2 cellular contexts compared by ENCODE assay signal in the genomic region with DNA sequence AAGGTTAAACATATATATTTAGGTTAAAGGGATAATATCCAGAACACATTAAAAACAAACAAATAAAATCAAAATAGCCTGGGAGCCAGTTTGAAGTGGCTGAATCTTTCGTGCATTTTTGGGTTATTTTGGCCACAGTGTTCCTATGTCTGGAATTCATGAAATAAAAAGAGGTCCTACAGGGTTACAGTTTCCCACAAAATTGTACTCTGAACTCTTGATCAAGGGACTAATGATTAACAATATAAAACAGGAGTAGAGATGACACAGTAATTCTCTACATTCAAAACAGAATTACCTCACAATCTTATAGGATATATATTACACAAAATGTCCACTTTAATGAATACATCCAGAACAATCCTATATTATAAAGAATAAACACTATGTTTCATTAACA.
TF ChIP-seq lines count a peak whose summit lies in the region.

No MANE protein-coding gene starts in this region.

TF ChIP-seq in GM12878, 131 proteins besides CTCF, POLR2A, EP300 and RAD21:
- TF ChIP-seq MEF2B (IDR thresholded peaks at IDR 0.05; ENCODE audit: partially characterized antibody, poor library complexity, severe bottlenecking) (no peak), NFYA (IDR thresholded peaks at IDR 0.05; ENCODE audit: borderline replicate concordance, low read depth, low read length) (no peak), SIN3A (IDR thresholded peaks at IDR 0.05; ENCODE audit: low read depth, low read length) (no peak), TCF3 (IDR thresholded peaks at IDR 0.05; ENCODE audit: borderline replicate concordance, insufficient read depth, low read depth, low read length) (no peak), GABPA (IDR thresholded peaks at IDR 0.05; ENCODE audit: low read depth) (no peak), CBFB (IDR thresholded peaks at IDR 0.05; ENCODE audit: low read depth) (no peak), ZNF274 (IDR thresholded peaks at IDR 0.05; ENCODE audit: insufficient read depth, insufficient read length) (no peak), KDM1A (IDR thresholded peaks at IDR 0.05; ENCODE audit: borderline replicate concordance) (no peak), FOS (IDR thresholded peaks at IDR 0.05; ENCODE audit: borderline replicate concordance, extremely low read depth, insufficient read length) (no peak), YY1 (IDR thresholded peaks at IDR 0.05; ENCODE audit: low read depth, low read length) (no peak), MYC (IDR thresholded peaks at IDR 0.05; ENCODE audit: insufficient read depth, insufficient read length, insufficient replicate concordance, low read length, severe bottlenecking) (no peak), NR2C2 (IDR thresholded peaks at IDR 0.05; ENCODE audit: borderline replicate concordance, control insufficient read depth, insufficient read length, low read depth) (no peak), MEF2A (IDR thresholded peaks at IDR 0.05; ENCODE audit: insufficient read depth, low read depth, low read length) (no peak), ZNF24 (IDR thresholded peaks at IDR 0.05) (no peak), BCL11A (IDR thresholded peaks at IDR 0.05; ENCODE audit: low read depth, low read length) (no peak)
- TF ChIP-seq, protein P1, sequence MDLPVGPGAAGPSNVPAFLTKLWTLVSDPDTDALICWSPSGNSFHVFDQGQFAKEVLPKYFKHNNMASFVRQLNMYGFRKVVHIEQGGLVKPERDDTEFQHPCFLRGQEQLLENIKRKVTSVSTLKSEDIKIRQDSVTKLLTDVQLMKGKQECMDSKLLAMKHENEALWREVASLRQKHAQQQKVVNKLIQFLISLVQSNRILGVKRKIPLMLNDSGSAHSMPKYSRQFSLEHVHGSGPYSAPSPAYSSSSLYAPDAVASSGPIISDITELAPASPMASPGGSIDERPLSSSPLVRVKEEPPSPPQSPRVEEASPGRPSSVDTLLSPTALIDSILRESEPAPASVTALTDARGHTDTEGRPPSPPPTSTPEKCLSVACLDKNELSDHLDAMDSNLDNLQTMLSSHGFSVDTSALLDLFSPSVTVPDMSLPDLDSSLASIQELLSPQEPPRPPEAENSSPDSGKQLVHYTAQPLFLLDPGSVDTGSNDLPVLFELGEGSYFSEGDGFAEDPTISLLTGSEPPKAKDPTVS (IDR thresholded peaks at IDR 0.05; ENCODE audit: low read depth, low read length): no peak
- TF ChIP-seq, protein P2, sequence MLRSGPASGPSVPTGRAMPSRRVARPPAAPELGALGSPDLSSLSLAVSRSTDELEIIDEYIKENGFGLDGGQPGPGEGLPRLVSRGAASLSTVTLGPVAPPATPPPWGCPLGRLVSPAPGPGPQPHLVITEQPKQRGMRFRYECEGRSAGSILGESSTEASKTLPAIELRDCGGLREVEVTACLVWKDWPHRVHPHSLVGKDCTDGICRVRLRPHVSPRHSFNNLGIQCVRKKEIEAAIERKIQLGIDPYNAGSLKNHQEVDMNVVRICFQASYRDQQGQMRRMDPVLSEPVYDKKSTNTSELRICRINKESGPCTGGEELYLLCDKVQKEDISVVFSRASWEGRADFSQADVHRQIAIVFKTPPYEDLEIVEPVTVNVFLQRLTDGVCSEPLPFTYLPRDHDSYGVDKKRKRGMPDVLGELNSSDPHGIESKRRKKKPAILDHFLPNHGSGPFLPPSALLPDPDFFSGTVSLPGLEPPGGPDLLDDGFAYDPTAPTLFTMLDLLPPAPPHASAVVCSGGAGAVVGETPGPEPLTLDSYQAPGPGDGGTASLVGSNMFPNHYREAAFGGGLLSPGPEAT (IDR thresholded peaks at IDR 0.05; ENCODE audit: low read depth): no peak
- TF ChIP-seq, protein P3, sequence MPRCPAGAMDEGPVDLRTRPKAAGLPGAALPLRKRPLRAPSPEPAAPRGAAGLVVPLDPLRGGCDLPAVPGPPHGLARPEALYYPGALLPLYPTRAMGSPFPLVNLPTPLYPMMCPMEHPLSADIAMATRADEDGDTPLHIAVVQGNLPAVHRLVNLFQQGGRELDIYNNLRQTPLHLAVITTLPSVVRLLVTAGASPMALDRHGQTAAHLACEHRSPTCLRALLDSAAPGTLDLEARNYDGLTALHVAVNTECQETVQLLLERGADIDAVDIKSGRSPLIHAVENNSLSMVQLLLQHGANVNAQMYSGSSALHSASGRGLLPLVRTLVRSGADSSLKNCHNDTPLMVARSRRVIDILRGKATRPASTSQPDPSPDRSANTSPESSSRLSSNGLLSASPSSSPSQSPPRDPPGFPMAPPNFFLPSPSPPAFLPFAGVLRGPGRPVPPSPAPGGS (IDR thresholded peaks at IDR 0.05; ENCODE audit: borderline replicate concordance, insufficient read depth, low read depth, low read length, poor library complexity, severe bottlenecking): no peak
- TF ChIP-seq, protein P4, sequence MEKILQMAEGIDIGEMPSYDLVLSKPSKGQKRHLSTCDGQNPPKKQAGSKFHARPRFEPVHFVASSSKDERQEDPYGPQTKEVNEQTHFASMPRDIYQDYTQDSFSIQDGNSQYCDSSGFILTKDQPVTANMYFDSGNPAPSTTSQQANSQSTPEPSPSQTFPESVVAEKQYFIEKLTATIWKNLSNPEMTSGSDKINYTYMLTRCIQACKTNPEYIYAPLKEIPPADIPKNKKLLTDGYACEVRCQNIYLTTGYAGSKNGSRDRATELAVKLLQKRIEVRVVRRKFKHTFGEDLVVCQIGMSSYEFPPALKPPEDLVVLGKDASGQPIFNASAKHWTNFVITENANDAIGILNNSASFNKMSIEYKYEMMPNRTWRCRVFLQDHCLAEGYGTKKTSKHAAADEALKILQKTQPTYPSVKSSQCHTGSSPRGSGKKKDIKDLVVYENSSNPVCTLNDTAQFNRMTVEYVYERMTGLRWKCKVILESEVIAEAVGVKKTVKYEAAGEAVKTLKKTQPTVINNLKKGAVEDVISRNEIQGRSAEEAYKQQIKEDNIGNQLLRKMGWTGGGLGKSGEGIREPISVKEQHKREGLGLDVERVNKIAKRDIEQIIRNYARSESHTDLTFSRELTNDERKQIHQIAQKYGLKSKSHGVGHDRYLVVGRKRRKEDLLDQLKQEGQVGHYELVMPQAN (conservative IDR thresholded peaks at IDR 0.05): no peak

TF ChIP-seq in HepG2, 621 proteins besides CTCF, POLR2A, EP300 and RAD21:
- no peak for TF ChIP-seq SRSF4 (IDR thresholded peaks at IDR 0.05; ENCODE audit: low read depth, low read length, poor library complexity, severe bottlenecking)
- no peak for TF ChIP-seq ZNF598 (CRISPR knock-in tag; IDR thresholded peaks at IDR 0.05; ENCODE audit: borderline replicate concordance)
